ENCODE assay signal across 22 cellular contexts in the genomic region with DNA sequence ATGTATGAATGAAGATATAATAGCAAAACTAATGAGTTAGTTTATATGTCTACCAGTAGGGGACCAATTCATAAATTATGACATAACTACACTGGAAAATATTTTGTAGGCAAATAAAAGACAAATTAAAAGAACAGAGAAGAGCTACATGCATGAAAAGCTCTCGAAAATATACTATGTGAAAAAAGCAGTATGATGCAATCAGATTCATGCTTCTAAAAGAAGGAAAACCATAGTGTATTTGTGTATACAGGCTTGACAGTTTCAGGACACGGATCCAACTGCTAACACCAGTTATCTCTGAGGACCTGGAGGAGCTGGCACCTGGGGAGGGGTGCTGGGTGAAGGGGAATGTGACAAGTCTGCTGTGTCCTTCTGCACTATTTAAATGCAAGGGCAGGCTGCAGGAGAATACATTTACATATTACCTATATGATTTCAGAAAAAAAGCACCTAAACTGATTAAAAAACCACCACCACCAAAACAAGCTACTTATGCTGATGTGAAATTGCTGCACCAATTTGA. TPM values are rescaled to one million over a fixed set of nuclear protein-coding genes. Genes with fewer than 3 reads are reported as not detected.
DNase-seq lines count a peak whose midpoint lies in the region; ATAC-seq and TF ChIP-seq lines count a peak whose summit lies in the region.
"Had no signal": no experiment of that assay in that cellular context is flagged by ENCODE, and none has a peak within 500 bp of the region (broad histone marks: within the 10 kb centered on the region; RNA-seq: fewer than 3 reads in every experiment).

No MANE protein-coding gene starts in this region.

- POLR2A ChIA-PET in activated CD4-positive, alpha-beta T cell treated with anti-CD3 and anti-CD28 coated beads, Interleukin-2, amount 10 ng/mL, durations not matched to agents 7 days and 5 days (lab: Charles Lee), result interaction anchor here (0.6 kb wide), 1 partner anchor 103 kb away, joined by 3 read pairs; no protein-coding TSS in a partner anchor

- H3K27me3 Mint-ChIP-seq in activated CD4-positive, alpha-beta T cell treated with anti-CD3 and anti-CD28 coated beads, Interleukin-2, amount 10 ng/mL, durations not matched to agents 7 days and 5 days, result no peaks in the 10 kb centered on the region
- no peaks in the 10 kb centered on the region for H3K27me3 Mint-ChIP-seq in activated CD4-positive, alpha-beta T cell treated with anti-CD3 and anti-CD28 coated beads, Interleukin-2, amount 10 ng/mL, durations not matched to agents 24 days and 14 days
- H3K27me3 Mint-ChIP-seq: dendritic cell treated with granulocyte-macrophage colony-stimulating factor and Interleukin-4, amounts not matched to agents 40 ng/mL and 50 ng/mL, for 4 days; progenitor cell of endocrine pancreas had no signal

- DNase-seq in activated CD4-positive, alpha-beta T cell treated with anti-CD3 and anti-CD28 coated beads, Interleukin-2, amount 10 ng/mL, durations not matched to agents 7 days and 5 days, result no peak
- DNase-seq in activated CD4-positive, alpha-beta T cell treated with anti-CD3 and anti-CD28 coated beads, Interleukin-2, amount 10 ng/mL, durations not matched to agents 24 days and 14 days, result no peak
- peak; percentile 68 for DNase-seq in left ventricle myocardium superior
- no peak for DNase-seq in tibial artery
- DNase-seq in NCI-H2227 treated with DMSO at 0.1 percent for 48 hours (lab: John Stamatoyannopoulos, UW), result no peak
- no peak for DNase-seq in NCI-H1930 (lab: John Stamatoyannopoulos, UW)
- DNase-seq in epidermal melanocyte (ENCODE audit: insufficient read length, low spot score), result no peak
- DNase-seq: activated CD4-positive, alpha-beta T cell treated with anti-CD3 and anti-CD28 coated beads, Interleukin-2, amount 50 U/mL, for 1 hour; activated naive CD4-positive, alpha-beta T cell treated with anti-CD3 and anti-CD28 coated beads, Interleukin-2, amount 50 U/mL, for 16 hours; activated T-cell treated with anti-CD3 and anti-CD28 coated beads, Interleukin-2, amount 50 U/mL, for 1 hour; CD8-positive, alpha-beta T cell; mammary epithelial cell; natural killer cell; NCI-H187; NCI-H446 treated with DMSO at 0.1 percent for 48 hours; stimulated activated naive CD4-positive, alpha-beta T cell; upper lobe of right lung had no signal

- peaks cover 72% of the 10 kb centered on the region for H3K4me1 Mint-ChIP-seq in activated CD4-positive, alpha-beta T cell treated with anti-CD3 and anti-CD28 coated beads, Interleukin-2, amount 10 ng/mL, durations not matched to agents 7 days and 5 days
- H3K4me1 Mint-ChIP-seq in activated CD4-positive, alpha-beta T cell treated with anti-CD3 and anti-CD28 coated beads, Interleukin-2, amount 10 ng/mL, durations not matched to agents 24 days and 14 days, result peaks cover 48% of the 10 kb centered on the region

- no peaks in the 10 kb centered on the region for H3K9me3 Mint-ChIP-seq in activated CD4-positive, alpha-beta T cell treated with anti-CD3 and anti-CD28 coated beads, Interleukin-2, amount 10 ng/mL, durations not matched to agents 7 days and 5 days
- H3K9me3 Mint-ChIP-seq in activated CD4-positive, alpha-beta T cell treated with anti-CD3 and anti-CD28 coated beads, Interleukin-2, amount 10 ng/mL, durations not matched to agents 24 days and 14 days, result no peaks in the 10 kb centered on the region
- H3K9me3 Mint-ChIP-seq: CD8-positive, alpha-beta T cell; dendritic cell treated with granulocyte-macrophage colony-stimulating factor and Interleukin-4, amounts not matched to agents 40 ng/mL and 50 ng/mL, for 4 days; natural killer cell had no signal

- H3K36me3 Mint-ChIP-seq in activated CD4-positive, alpha-beta T cell treated with anti-CD3 and anti-CD28 coated beads, Interleukin-2, amount 10 ng/mL, durations not matched to agents 7 days and 5 days (ENCODE audit: low read depth), result peaks cover 3% of the 10 kb centered on the region
- H3K36me3 Mint-ChIP-seq in activated CD4-positive, alpha-beta T cell treated with anti-CD3 and anti-CD28 coated beads, Interleukin-2, amount 10 ng/mL, durations not matched to agents 24 days and 14 days (ENCODE audit: low read depth), result peaks cover 4% of the 10 kb centered on the region
- H3K36me3 Mint-ChIP-seq: CD8-positive, alpha-beta T cell; natural killer cell had no signal

- TF ChIP-seq CTCF in VCaP (conservative IDR thresholded peaks at IDR 0.05) (0 out of 2 replicates have a peak, but pooled peaks have one; percentile 22), tibial artery (IDR thresholded peaks at IDR 0.05) (no peak)

- ATAC-seq in left ventricle myocardium superior, result peak; percentile 88
- ATAC-seq: CD8-positive, alpha-beta T cell; HCT116; natural killer cell had no signal

- no peak overlapping the region for H3K4me3 ChIP-seq in tibial artery
- H3K4me3 ChIP-seq: SJSA1 had no signal

- no peaks in the 10 kb centered on the region for H3K9me3 ChIP-seq in tibial artery
- H3K9me3 ChIP-seq: SJSA1, upper lobe of right lung had no signal

- no peak overlapping the region for H3K4me3 Mint-ChIP-seq in activated CD4-positive, alpha-beta T cell treated with anti-CD3 and anti-CD28 coated beads, Interleukin-2, amount 10 ng/mL, durations not matched to agents 7 days and 5 days
- no peak overlapping the region for H3K4me3 Mint-ChIP-seq in activated CD4-positive, alpha-beta T cell treated with anti-CD3 and anti-CD28 coated beads, Interleukin-2, amount 10 ng/mL, durations not matched to agents 24 days and 14 days
- H3K4me3 Mint-ChIP-seq: CD8-positive, alpha-beta T cell; dendritic cell treated with granulocyte-macrophage colony-stimulating factor and Interleukin-4, amounts not matched to agents 40 ng/mL and 50 ng/mL, for 4 days; natural killer cell had no signal

- CTCF ChIA-PET in activated CD4-positive, alpha-beta T cell treated with anti-CD3 and anti-CD28 coated beads, Interleukin-2, amount 10 ng/mL, durations not matched to agents 7 days and 5 days (lab: Charles Lee), result interaction anchor here (1.4 kb wide), 1 partner anchor 10 kb away, joined by 5 read pairs; no protein-coding TSS in a partner anchor

- H3K27ac ChIP-seq in VCaP, result peak overlapping the region; percentile 99
- H3K27ac ChIP-seq in tibial artery, result peak overlapping the region; percentile 72 to 79
- H3K27ac ChIP-seq: SJSA1 had no signal

- H3K27ac Mint-ChIP-seq in activated CD4-positive, alpha-beta T cell treated with anti-CD3 and anti-CD28 coated beads, Interleukin-2, amount 10 ng/mL, durations not matched to agents 7 days and 5 days, result peak overlapping the region; percentile 60
- H3K27ac Mint-ChIP-seq in activated CD4-positive, alpha-beta T cell treated with anti-CD3 and anti-CD28 coated beads, Interleukin-2, amount 10 ng/mL, durations not matched to agents 24 days and 14 days, result no peak overlapping the region
- H3K27ac Mint-ChIP-seq: CD8-positive, alpha-beta T cell; natural killer cell; progenitor cell of endocrine pancreas had no signal

- peaks cover 0 to 35% (median 30%) of the 10 kb centered on the region in 4 donors for H3K4me1 ChIP-seq in tibial artery
- H3K4me1 ChIP-seq: SJSA1 had no signal

- no peaks in the 10 kb centered on the region for H3K27me3 ChIP-seq in tibial artery
- H3K27me3 ChIP-seq: SJSA1, upper lobe of right lung had no signal

- H3K36me3 ChIP-seq in tibial artery, result no peaks in the 10 kb centered on the region
- H3K36me3 ChIP-seq: SJSA1, upper lobe of right lung had no signal

- intact Hi-C loops in activated CD4-positive, alpha-beta T cell treated with anti-CD3 and anti-CD28 coated beads, Interleukin-2, amount 10 ng/mL, durations not matched to agents 24 days and 14 days (cut with micrococcal nuclease), result loop anchor here (5.0 kb wide), 1 partner anchor 611 kb away; no protein-coding TSS in a partner anchor
- intact Hi-C loops in left ventricle myocardium superior (cut with micrococcal nuclease), result loop anchor here (5.0 kb wide), 1 partner anchor 299 kb away; no protein-coding TSS in a partner anchor
- intact Hi-C loops in tibial artery (cut with DNase I; ENCODE audit: low total_unique reads), result no loop called here

RNA-seq across cellular contexts. Expression of gene SMCO4, which starts 6.8 kb away (rescaled TPM):
- total RNA-seq in activated CD4-positive, alpha-beta T cell treated with anti-CD3 and anti-CD28 coated beads, Interleukin-2, amount 10 ng/mL, durations not matched to agents 7 days and 5 days, result 10 to 100 TPM; 35.4 to 41.9 TPM
- total RNA-seq in activated CD4-positive, alpha-beta T cell treated with anti-CD3 and anti-CD28 coated beads, Interleukin-2, amount 10 ng/mL, durations not matched to agents 24 days and 14 days, result 30.0 and 33.7 TPM in 2 replicates
- 50.7 TPM for total RNA-seq in left ventricle myocardium superior
